18 cellular contexts compared by ENCODE assay signal in genomic region chr6:168585441-168585840, GRCh38.
DNase-seq lines count a peak whose midpoint lies in the region; ATAC-seq lines count a peak whose summit lies in the region.
"Had no signal": no experiment of that assay in that cellular context is flagged by ENCODE, and none has a peak within 500 bp of the region (broad histone marks: within the 10 kb centered on the region; RNA-seq: fewer than 3 reads in every experiment).

No MANE protein-coding gene starts in this region.

- no peak overlapping the region for H3K4me3 Mint-ChIP-seq in activated CD8-positive, alpha-beta memory T cell treated with anti-CD3 and anti-CD28 coated beads, Interleukin-2, amount 10 ng/mL, durations not matched to agents 7 days and 5 days
- no peak overlapping the region for H3K4me3 Mint-ChIP-seq in naive thymus-derived CD8-positive, alpha-beta T cell
- H3K4me3 Mint-ChIP-seq: CD4-positive, alpha-beta memory T cell had no signal

- CTCF ChIA-PET in activated CD8-positive, alpha-beta memory T cell treated with anti-CD3 and anti-CD28 coated beads, Interleukin-2, amount 10 ng/mL, durations not matched to agents 7 days and 5 days (lab: Charles Lee) = no interaction called here

- H3K36me3 Mint-ChIP-seq in activated CD8-positive, alpha-beta memory T cell treated with anti-CD3 and anti-CD28 coated beads, Interleukin-2, amount 10 ng/mL, durations not matched to agents 7 days and 5 days = no peaks in the 10 kb centered on the region
- H3K36me3 Mint-ChIP-seq in naive thymus-derived CD8-positive, alpha-beta T cell = no peaks in the 10 kb centered on the region
- H3K36me3 Mint-ChIP-seq: CD4-positive, alpha-beta memory T cell had no signal

- no peaks in the 10 kb centered on the region for H3K9me3 Mint-ChIP-seq in activated CD8-positive, alpha-beta memory T cell treated with anti-CD3 and anti-CD28 coated beads, Interleukin-2, amount 10 ng/mL, durations not matched to agents 7 days and 5 days (ENCODE audit: low read depth)
- H3K9me3 Mint-ChIP-seq in naive thymus-derived CD8-positive, alpha-beta T cell = no peaks in the 10 kb centered on the region

- H3K9ac ChIP-seq in stomach smooth muscle (ENCODE audit: low read length in 2 of 2) = no peak overlapping the region

- H3K4me1 ChIP-seq in stomach smooth muscle (ENCODE audit: control insufficient read depth, insufficient read depth, low read length) = peaks cover 45% of the 10 kb centered on the region
- H3K4me1 ChIP-seq: A549 had no signal

- POLR2A ChIA-PET in naive thymus-derived CD8-positive, alpha-beta T cell (lab: Charles Lee) = no interaction called here

- peak; percentile 12 for DNase-seq in activated CD8-positive, alpha-beta memory T cell treated with anti-CD3 and anti-CD28 coated beads, Interleukin-2, amount 50 U/mL, for 48 hours
- DNase-seq in activated CD8-positive, alpha-beta memory T cell treated with anti-CD3 and anti-CD28 coated beads, Interleukin-2, amount 10 ng/mL, durations not matched to agents 7 days and 5 days = no peak
- DNase-seq in islet precursor cell = peak; percentile 54
- DNase-seq in posterior vena cava (ENCODE audit: low spot score) = peak; percentile 17
- DNase-seq in CD1c-positive myeloid dendritic cell (ENCODE audit: extremely low spot score) = no peak
- no peak for DNase-seq in naive thymus-derived CD8-positive, alpha-beta T cell
- DNase-seq: AML-193; Calu3; CD4-positive, alpha-beta memory T cell; DMS79 treated with DMSO at 0.1 percent for 48 hours; GF-D8; GOT3; H7 had no signal

- H3K36me3 ChIP-seq in stomach smooth muscle (ENCODE audit: control insufficient read depth in 2 of 2, insufficient read depth in 2 of 2, low read length in 2 of 2) = peaks cover 2 to 6% of the 10 kb centered on the region in 2 donors

- no peak overlapping the region for H3K27ac Mint-ChIP-seq in activated CD8-positive, alpha-beta memory T cell treated with anti-CD3 and anti-CD28 coated beads, Interleukin-2, amount 10 ng/mL, durations not matched to agents 7 days and 5 days
- no peak overlapping the region for H3K27ac Mint-ChIP-seq in naive thymus-derived CD8-positive, alpha-beta T cell
- H3K27ac Mint-ChIP-seq: CD4-positive, alpha-beta memory T cell had no signal

- no peaks in the 10 kb centered on the region for H3K4me1 Mint-ChIP-seq in activated CD8-positive, alpha-beta memory T cell treated with anti-CD3 and anti-CD28 coated beads, Interleukin-2, amount 10 ng/mL, durations not matched to agents 7 days and 5 days
- peaks cover 0 to 2% (median 0%) of the 10 kb centered on the region in 4 donors for H3K4me1 Mint-ChIP-seq in naive thymus-derived CD8-positive, alpha-beta T cell
- H3K4me1 Mint-ChIP-seq: CD4-positive, alpha-beta memory T cell had no signal

- H3K27me3 ChIP-seq in stomach smooth muscle (ENCODE audit: control insufficient read depth in 1 of 2, insufficient read depth in 2 of 2, low read length in 2 of 2) = no peaks in the 10 kb centered on the region

- no peak overlapping the region for H3K4me3 ChIP-seq in stomach smooth muscle (ENCODE audit: low read length in 2 of 2)
- H3K4me3 ChIP-seq: A549 had no signal

- H3K9me3 ChIP-seq in stomach smooth muscle (ENCODE audit: control insufficient read depth in 2 of 2, low read length in 2 of 2) = no peaks in the 10 kb centered on the region
- H3K9me3 ChIP-seq: A549 had no signal

- intact Hi-C loops in posterior vena cava (cut with DNase I) = no loop called here

- H3K27ac ChIP-seq in stomach smooth muscle (ENCODE audit: low read length) = peak overlapping the region; percentile 98
- H3K27ac ChIP-seq: 22Rv1, A549, C4-2B had no signal

- H3K27me3 Mint-ChIP-seq in activated CD8-positive, alpha-beta memory T cell treated with anti-CD3 and anti-CD28 coated beads, Interleukin-2, amount 10 ng/mL, durations not matched to agents 7 days and 5 days = no peaks in the 10 kb centered on the region
- peaks cover 0 to 27% (median 9%) of the 10 kb centered on the region in 5 donors for H3K27me3 Mint-ChIP-seq in naive thymus-derived CD8-positive, alpha-beta T cell

- no peak for ATAC-seq in activated CD8-positive, alpha-beta memory T cell treated with anti-CD3 and anti-CD28 coated beads, Interleukin-2, amount 10 ng/mL, durations not matched to agents 7 days and 5 days
- ATAC-seq in HG03460 (IDR thresholded peaks at IDR 0.05; ENCODE audit: unreplicated experiment) = no peak
- no peak for ATAC-seq in naive thymus-derived CD8-positive, alpha-beta T cell
- ATAC-seq: A549 had no signal

Comparison
In these comparisons a context has a peak if more than half of its experiments do, and no peak if none do; other contexts are left out.
1. DNase-seq: peak in activated CD8-positive, alpha-beta memory T cell treated with anti-CD3 and anti-CD28 coated beads, Interleukin-2, amount 50 U/mL, for 48 hours (single experiment), islet precursor cell (single experiment) and posterior vena cava (single experiment); none in activated CD8-positive, alpha-beta memory T cell treated with anti-CD3 and anti-CD28 coated beads, Interleukin-2, amount 10 ng/mL, durations not matched to agents 7 days and 5 days (single experiment), CD1c-positive myeloid dendritic cell (single experiment) and naive thymus-derived CD8-positive, alpha-beta T cell (0 of 10).